In the genomic region with DNA sequence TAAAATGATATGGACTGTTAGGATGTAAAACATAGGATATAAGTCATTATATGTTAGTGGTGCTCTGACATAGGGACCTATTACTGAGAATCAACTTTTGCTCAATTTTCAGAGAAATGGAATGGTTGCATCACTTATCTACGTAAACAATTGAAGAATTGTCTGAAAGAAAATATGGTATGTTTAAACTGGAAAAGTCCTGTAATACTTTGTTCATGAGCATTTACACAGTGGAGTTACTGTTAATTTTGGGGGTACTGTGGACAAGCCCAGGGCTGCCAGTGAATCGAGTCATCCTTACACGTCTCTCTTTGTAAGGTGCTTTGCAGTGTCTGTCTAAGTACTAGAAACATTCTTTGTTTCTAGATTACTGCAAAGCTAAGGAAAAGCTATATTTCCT, we compare ENCODE assay signal across 2 cellular contexts.
TF ChIP-seq lines count a peak whose summit lies in the region.

No MANE protein-coding gene starts in this region.

TF ChIP-seq in IMR-90, 13 proteins besides CTCF, POLR2A, EP300 and RAD21:
- TF ChIP-seq CEBPB (IDR thresholded peaks at IDR 0.05; ENCODE audit: low read depth, low read length) = no peak
- TF ChIP-seq MAFK (IDR thresholded peaks at IDR 0.05; ENCODE audit: low read depth, low read length) = no peak
- no peak for TF ChIP-seq FOS (IDR thresholded peaks at IDR 0.05; ENCODE audit: low read depth, low read length)
- no peak for TF ChIP-seq BHLHE40 (IDR thresholded peaks at IDR 0.05; ENCODE audit: low read depth, low read length)
- TF ChIP-seq MAZ (IDR thresholded peaks at IDR 0.05; ENCODE audit: borderline replicate concordance, low read depth, low read length) = no peak
- TF ChIP-seq SMC3 (IDR thresholded peaks at IDR 0.05; ENCODE audit: low read depth, low read length) = no peak
- TF ChIP-seq, protein P1, sequence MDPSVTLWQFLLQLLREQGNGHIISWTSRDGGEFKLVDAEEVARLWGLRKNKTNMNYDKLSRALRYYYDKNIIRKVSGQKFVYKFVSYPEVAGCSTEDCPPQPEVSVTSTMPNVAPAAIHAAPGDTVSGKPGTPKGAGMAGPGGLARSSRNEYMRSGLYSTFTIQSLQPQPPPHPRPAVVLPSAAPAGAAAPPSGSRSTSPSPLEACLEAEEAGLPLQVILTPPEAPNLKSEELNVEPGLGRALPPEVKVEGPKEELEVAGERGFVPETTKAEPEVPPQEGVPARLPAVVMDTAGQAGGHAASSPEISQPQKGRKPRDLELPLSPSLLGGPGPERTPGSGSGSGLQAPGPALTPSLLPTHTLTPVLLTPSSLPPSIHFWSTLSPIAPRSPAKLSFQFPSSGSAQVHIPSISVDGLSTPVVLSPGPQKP (IDR thresholded peaks at IDR 0.05; ENCODE audit: borderline replicate concordance, low read depth, low read length) = no peak
- TF ChIP-seq MXI1 (IDR thresholded peaks at IDR 0.05; ENCODE audit: borderline replicate concordance, low read depth, low read length) = no peak
- no peak for TF ChIP-seq RCOR1 (IDR thresholded peaks at IDR 0.05; ENCODE audit: insufficient replicate concordance, low read length)
- TF ChIP-seq NFE2L2 (IDR thresholded peaks at IDR 0.05; ENCODE audit: low read depth, low read length) = no peak

TF ChIP-seq in K562, 482 proteins besides CTCF, POLR2A, EP300 and RAD21:
- TF ChIP-seq, protein P2, sequence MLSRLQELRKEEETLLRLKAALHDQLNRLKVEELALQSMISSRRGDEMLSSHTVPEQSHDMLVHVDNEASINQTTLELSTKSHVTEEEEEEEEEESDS (CRISPR knock-in tag; IDR thresholded peaks at IDR 0.05) = no peak
- TF ChIP-seq ATF7 (IDR thresholded peaks at IDR 0.05) (no peak), ZNF639 (CRISPR knock-in tag; conservative IDR thresholded peaks at IDR 0.05 in 1 of 2, IDR thresholded peaks at IDR 0.05 in 1 of 2) (no peak), POLR3A (IDR thresholded peaks at IDR 0.05; ENCODE audit: borderline replicate concordance, extremely low read depth, insufficient read depth, insufficient read length) (no peak), ZFP91 (CRISPR knock-in tag; IDR thresholded peaks at IDR 0.05) (no peak), PHF21A (IDR thresholded peaks at IDR 0.05; ENCODE audit: borderline replicate concordance, low read depth) (no peak), HEY1 (CRISPR knock-in tag; IDR thresholded peaks at IDR 0.05; ENCODE audit: borderline replicate concordance) (no peak), ATF3 (IDR thresholded peaks at IDR 0.05) (peak; percentile 76), ATF3 (CRISPR knock-in tag; conservative IDR thresholded peaks at IDR 0.05) (no peak), CEBPG (CRISPR knock-in tag; IDR thresholded peaks at IDR 0.05) (no peak), CEBPG (tag; conservative IDR thresholded peaks at IDR 0.05 in 1 of 2, IDR thresholded peaks at IDR 0.05 in 1 of 2) (peak; percentile 64 to 82), ETV1 (tag; conservative IDR thresholded peaks at IDR 0.05; ENCODE audit: low read depth) (no peak), ZMIZ1 (IDR thresholded peaks at IDR 0.05; ENCODE audit: low read depth in 2 of 2, low read length in 2 of 2) (no peak), CEBPB (tag; IDR thresholded peaks at IDR 0.05) (peak; percentile 86), HMG20A (CRISPR knock-in tag; conservative IDR thresholded peaks at IDR 0.05) (no peak)
- TF ChIP-seq, protein P3, sequence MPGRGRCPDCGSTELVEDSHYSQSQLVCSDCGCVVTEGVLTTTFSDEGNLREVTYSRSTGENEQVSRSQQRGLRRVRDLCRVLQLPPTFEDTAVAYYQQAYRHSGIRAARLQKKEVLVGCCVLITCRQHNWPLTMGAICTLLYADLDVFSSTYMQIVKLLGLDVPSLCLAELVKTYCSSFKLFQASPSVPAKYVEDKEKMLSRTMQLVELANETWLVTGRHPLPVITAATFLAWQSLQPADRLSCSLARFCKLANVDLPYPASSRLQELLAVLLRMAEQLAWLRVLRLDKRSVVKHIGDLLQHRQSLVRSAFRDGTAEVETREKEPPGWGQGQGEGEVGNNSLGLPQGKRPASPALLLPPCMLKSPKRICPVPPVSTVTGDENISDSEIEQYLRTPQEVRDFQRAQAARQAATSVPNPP (IDR thresholded peaks at IDR 0.05; ENCODE audit: borderline replicate concordance, insufficient read depth, insufficient read length) = no peak
- TF ChIP-seq, protein P4, sequence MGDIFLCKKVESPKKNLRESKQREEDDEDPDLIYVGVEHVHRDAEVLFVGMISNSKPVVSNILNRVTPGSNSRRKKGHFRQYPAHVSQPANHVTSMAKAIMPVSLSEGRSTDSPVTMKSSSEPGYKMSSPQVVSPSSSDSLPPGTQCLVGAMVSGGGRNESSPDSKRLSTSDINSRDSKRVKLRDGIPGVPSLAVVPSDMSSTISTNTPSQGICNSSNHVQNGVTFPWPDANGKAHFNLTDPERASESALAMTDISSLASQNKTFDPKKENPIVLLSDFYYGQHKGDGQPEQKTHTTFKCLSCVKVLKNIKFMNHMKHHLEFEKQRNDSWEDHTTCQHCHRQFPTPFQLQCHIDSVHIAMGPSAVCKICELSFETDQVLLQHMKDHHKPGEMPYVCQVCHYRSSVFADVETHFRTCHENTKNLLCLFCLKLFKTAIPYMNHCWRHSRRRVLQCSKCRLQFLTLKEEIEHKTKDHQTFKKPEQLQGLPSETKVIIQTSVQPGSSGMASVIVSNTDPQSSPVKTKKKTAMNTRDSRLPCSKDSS (IDR thresholded peaks at IDR 0.05; ENCODE audit: low read depth, partially characterized antibody) = no peak
- TF ChIP-seq, protein P5, sequence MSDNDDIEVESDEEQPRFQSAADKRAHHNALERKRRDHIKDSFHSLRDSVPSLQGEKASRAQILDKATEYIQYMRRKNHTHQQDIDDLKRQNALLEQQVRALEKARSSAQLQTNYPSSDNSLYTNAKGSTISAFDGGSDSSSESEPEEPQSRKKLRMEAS (CRISPR knock-in tag; IDR thresholded peaks at IDR 0.05) = no peak
